In genomic region chr5:10563132-10563939, GRCh38 we compare ENCODE assay signal across 1 cellular context.
A peak's percentile ranks its signal among the peaks of the same experiment; 100 is the strongest.
TF ChIP-seq lines count a peak whose summit lies in the region.

No MANE protein-coding gene starts in this region.

TF ChIP-seq in GM12878, 131 proteins besides CTCF, POLR2A, EP300 and RAD21 (continued from another document and continues in another):
- TF ChIP-seq PKNOX1 (IDR thresholded peaks at IDR 0.05) (0 out of 2 replicates have a peak, but pooled peaks have one; percentile 3), SREBF1 (IDR thresholded peaks at IDR 0.05; ENCODE audit: low read length) (no peak), BACH1 (IDR thresholded peaks at IDR 0.05; ENCODE audit: borderline replicate concordance) (0 out of 2 replicates have a peak, but pooled peaks have one; percentile 43), ETV6 (conservative IDR thresholded peaks at IDR 0.05 in 1 of 2, IDR thresholded peaks at IDR 0.05 in 1 of 2; ENCODE audit: borderline replicate concordance in 1 of 2, low read depth in 1 of 2) (0 out of 4 replicates have a peak, but pooled peaks of 1 of the 2 experiments have one; percentile 17), GATAD2B (conservative IDR thresholded peaks at IDR 0.05; ENCODE audit: low read depth) (peak; percentile 89), MLLT1 (IDR thresholded peaks at IDR 0.05) (peak; percentile 56; the same call in 1 of the 2 replicates), CUX1 (IDR thresholded peaks at IDR 0.05; ENCODE audit: insufficient replicate concordance, low read depth, low read length) (no peak), BHLHE40 (IDR thresholded peaks at IDR 0.05; ENCODE audit: borderline replicate concordance in 1 of 2, low read depth in 2 of 2, low read length in 1 of 2) (peak; percentile 84 to 94), STAT1 (conservative IDR thresholded peaks at IDR 0.05) (no peak), HDAC2 (IDR thresholded peaks at IDR 0.05) (no peak), NR2C1 (IDR thresholded peaks at IDR 0.05) (no peak), KLF5 (IDR thresholded peaks at IDR 0.05; ENCODE audit: partially characterized antibody) (peak; percentile 16), YY1 (IDR thresholded peaks at IDR 0.05; ENCODE audit: low read depth, low read length) (0 out of 2 replicates have a peak, but pooled peaks have one; percentile 18), ZNF217 (IDR thresholded peaks at IDR 0.05) (peak; percentile 41; the same call in 1 of the 2 replicates), TARDBP (IDR thresholded peaks at IDR 0.05; ENCODE audit: borderline replicate concordance) (no peak), SP1 (IDR thresholded peaks at IDR 0.05; ENCODE audit: low read depth, low read length) (peak; percentile 2), E2F8 (IDR thresholded peaks at IDR 0.05; ENCODE audit: low read depth, partially characterized antibody) (no peak), CREM (IDR thresholded peaks at IDR 0.05; ENCODE audit: low read depth) (peak; percentile 10; the same call in 1 of the 2 replicates), POLR2AphosphoS5 (IDR thresholded peaks at IDR 0.05; ENCODE audit: low read length) (peak; percentile 80), HDGF (IDR thresholded peaks at IDR 0.05) (0 out of 2 replicates have a peak, but pooled peaks have one; percentile 46), ATF7 (IDR thresholded peaks at IDR 0.05; ENCODE audit: low read depth) (peak; percentile 27; the same call in 1 of the 2 replicates), IKZF2 (IDR thresholded peaks at IDR 0.05) (peak in 1 of 2 experiments; percentile 47; a peak in 2 of 4 replicates), E4F1 (IDR thresholded peaks at IDR 0.05; ENCODE audit: borderline replicate concordance, partially characterized antibody) (no peak), CHD2 (IDR thresholded peaks at IDR 0.05; ENCODE audit: borderline replicate concordance, low read depth, low read length) (no peak), SREBF2 (IDR thresholded peaks at IDR 0.05; ENCODE audit: low read length) (no peak), USF1 (IDR thresholded peaks at IDR 0.05; ENCODE audit: borderline replicate concordance, extremely low read length, insufficient read depth, low read depth, low read length) (peak; percentile 77), NFXL1 (IDR thresholded peaks at IDR 0.05; ENCODE audit: borderline replicate concordance) (peak; percentile 87; the same call in 1 of the 2 replicates), NFIC (IDR thresholded peaks at IDR 0.05; ENCODE audit: low read depth, low read length) (no peak; the same call in 1 of the 2 replicates), MYC (IDR thresholded peaks at IDR 0.05; ENCODE audit: insufficient read depth, insufficient read length, insufficient replicate concordance, low read length, severe bottlenecking) (no peak), PAX5 (IDR thresholded peaks at IDR 0.05; ENCODE audit: borderline replicate concordance, low read depth, low read length) (no peak), REST (IDR thresholded peaks at IDR 0.05; ENCODE audit: low read depth, low read length) (0 out of 2 replicates have a peak, but pooled peaks have one; percentile 5), EED (IDR thresholded peaks at IDR 0.05; ENCODE audit: low read depth) (no peak; the same call in 1 of the 2 replicates), CBX5 (IDR thresholded peaks at IDR 0.05; ENCODE audit: low read depth) (no peak), MEF2B (IDR thresholded peaks at IDR 0.05; ENCODE audit: partially characterized antibody, poor library complexity, severe bottlenecking) (no peak), ZNF274 (IDR thresholded peaks at IDR 0.05; ENCODE audit: insufficient read depth, insufficient read length) (no peak)
- TF ChIP-seq, protein P1, sequence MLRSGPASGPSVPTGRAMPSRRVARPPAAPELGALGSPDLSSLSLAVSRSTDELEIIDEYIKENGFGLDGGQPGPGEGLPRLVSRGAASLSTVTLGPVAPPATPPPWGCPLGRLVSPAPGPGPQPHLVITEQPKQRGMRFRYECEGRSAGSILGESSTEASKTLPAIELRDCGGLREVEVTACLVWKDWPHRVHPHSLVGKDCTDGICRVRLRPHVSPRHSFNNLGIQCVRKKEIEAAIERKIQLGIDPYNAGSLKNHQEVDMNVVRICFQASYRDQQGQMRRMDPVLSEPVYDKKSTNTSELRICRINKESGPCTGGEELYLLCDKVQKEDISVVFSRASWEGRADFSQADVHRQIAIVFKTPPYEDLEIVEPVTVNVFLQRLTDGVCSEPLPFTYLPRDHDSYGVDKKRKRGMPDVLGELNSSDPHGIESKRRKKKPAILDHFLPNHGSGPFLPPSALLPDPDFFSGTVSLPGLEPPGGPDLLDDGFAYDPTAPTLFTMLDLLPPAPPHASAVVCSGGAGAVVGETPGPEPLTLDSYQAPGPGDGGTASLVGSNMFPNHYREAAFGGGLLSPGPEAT (IDR thresholded peaks at IDR 0.05; ENCODE audit: low read depth): peak; percentile 70; the same call in 1 of the 2 replicates
- TF ChIP-seq, protein P2, sequence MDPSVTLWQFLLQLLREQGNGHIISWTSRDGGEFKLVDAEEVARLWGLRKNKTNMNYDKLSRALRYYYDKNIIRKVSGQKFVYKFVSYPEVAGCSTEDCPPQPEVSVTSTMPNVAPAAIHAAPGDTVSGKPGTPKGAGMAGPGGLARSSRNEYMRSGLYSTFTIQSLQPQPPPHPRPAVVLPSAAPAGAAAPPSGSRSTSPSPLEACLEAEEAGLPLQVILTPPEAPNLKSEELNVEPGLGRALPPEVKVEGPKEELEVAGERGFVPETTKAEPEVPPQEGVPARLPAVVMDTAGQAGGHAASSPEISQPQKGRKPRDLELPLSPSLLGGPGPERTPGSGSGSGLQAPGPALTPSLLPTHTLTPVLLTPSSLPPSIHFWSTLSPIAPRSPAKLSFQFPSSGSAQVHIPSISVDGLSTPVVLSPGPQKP (IDR thresholded peaks at IDR 0.05; ENCODE audit: low read depth, low read length): peak; percentile 29; the same call in 1 of the 2 replicates
